ENCODE assay signal across 12 cellular contexts in the genomic region with DNA sequence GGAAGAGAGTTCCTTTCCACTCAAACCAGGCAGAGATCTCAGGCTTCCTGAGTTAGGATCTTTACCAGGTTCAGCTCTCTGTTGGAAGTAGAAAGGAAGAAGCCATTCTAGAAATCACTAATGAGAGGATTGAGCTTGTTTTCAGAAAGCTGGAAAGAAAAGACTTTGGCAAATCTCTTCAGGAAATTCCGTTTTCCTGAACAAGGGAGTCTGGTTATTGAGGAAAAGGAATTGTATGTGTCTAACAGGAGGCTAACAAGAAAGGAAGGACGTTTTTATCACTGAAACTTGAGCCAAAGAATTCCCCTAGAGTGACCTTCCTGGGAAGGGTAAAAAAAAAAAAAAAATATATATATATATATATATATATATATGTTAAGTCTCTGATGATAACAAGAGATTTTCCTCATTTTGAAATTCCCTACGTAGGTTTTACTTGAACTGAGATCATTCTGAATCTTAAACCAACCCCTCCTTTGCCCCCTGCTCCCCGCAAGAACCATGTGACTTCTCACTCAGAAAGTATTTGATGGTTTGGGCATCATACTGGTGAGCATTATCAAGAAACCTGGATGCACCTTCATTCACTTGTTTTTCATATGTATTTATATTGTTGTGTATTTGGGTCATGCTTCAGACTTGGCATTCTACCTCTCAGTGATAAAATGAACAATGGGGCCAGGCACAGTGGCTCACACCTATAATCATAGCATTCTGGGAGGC.
DNase-seq lines count a peak whose midpoint lies in the region; ATAC-seq and TF ChIP-seq lines count a peak whose summit lies in the region.
"Had no signal": no experiment of that assay in that cellular context is flagged by ENCODE, and none has a peak within 500 bp of the region (broad histone marks: within the 10 kb centered on the region; RNA-seq: fewer than 3 reads in every experiment).

No MANE protein-coding gene starts in this region.

- dilution Hi-C loops in IMR-90 (cut with HindIII; ENCODE audit: low sequenced_read_pairs, unreplicated experiment): no loop called here

- H3K9ac ChIP-seq in IMR-90 (ENCODE audit: low read depth, low read length) (peak overlapping the region; percentile 46; the same call in 1 of the 2 replicates), stomach smooth muscle (ENCODE audit: low read length in 2 of 2) (peak overlapping the region; percentile 0 to 17)

- WGBS in IMR-90 (ENCODE audit: extremely low coverage in 2 of 2, insufficient read length in 1 of 2), 2 experiments: 100% methylated on average over 1 of the region's 4 CpGs; no CpG with 5 or more reads in 1 of the 2 experiments

- H4K20me1 ChIP-seq in IMR-90 (ENCODE audit: insufficient read depth, low read length): peaks cover 4% of the 10 kb centered on the region; the same call in 1 of the 2 replicates

- intact Hi-C loops in IMR-90 (cut with micrococcal nuclease): no loop called here

- H3K14ac ChIP-seq in IMR-90 (replicated peaks; ENCODE audit: low read depth, low read length): peak overlapping the region; percentile 92

- CTCF ChIA-PET in IMR-90 (lab: Yijun Ruan, JAX): interaction anchor here (0.6 to 1.1 kb wide), 3 partner anchors 10 to 15 kb away, joined by 3 read pairs; no protein-coding TSS in a partner anchor

- POLR2A ChIA-PET in IMR-90 (lab: Charles Lee; ENCODE audit: unreplicated experiment): no interaction called here

- H3K4me2 ChIP-seq in IMR-90 (ENCODE audit: low read depth, low read length): peak overlapping the region; percentile 25; the same call in 1 of the 2 replicates

- ATAC-seq in IMR-90 (ENCODE audit: low read depth) (no peak), GM19467 (IDR thresholded peaks at IDR 0.05; ENCODE audit: unreplicated experiment) (no peak)

- H3K4me1 ChIP-seq in IMR-90 (ENCODE audit: control insufficient read depth, insufficient read depth, low read length) (peaks cover 25% of the 10 kb centered on the region), stomach smooth muscle (ENCODE audit: control insufficient read depth, insufficient read depth, low read length) (peaks cover 53% of the 10 kb centered on the region)

- TF ChIP-seq CTCF in IMR-90 (conservative IDR thresholded peaks at IDR 0.05; ENCODE audit: low read depth, low read length) (no peak), brain microvascular endothelial cell (IDR thresholded peaks at IDR 0.05; ENCODE audit: low read depth, low read length, missing control alignments) (no peak)

- H3K27ac ChIP-seq in IMR-90 (ENCODE audit: insufficient read depth, low read length): peak overlapping the region; percentile 80
- peak overlapping the region; percentile 76 for H3K27ac ChIP-seq in brain microvascular endothelial cell
- H3K27ac ChIP-seq in stomach smooth muscle (ENCODE audit: low read length): peak overlapping the region; percentile 58

- peak overlapping the region; percentile 86 for H2BK5ac ChIP-seq in IMR-90 (ENCODE audit: low read depth, low read length, poor library complexity, severe bottlenecking)

- H3K79me1 ChIP-seq in IMR-90 (ENCODE audit: low read depth in 1 of 2, low read length in 2 of 2): peaks cover 23 to 78% of the 10 kb centered on the region in 2 experiments

- peak overlapping the region; percentile 74; the same call in 1 of the 2 replicates for H3K18ac ChIP-seq in IMR-90 (ENCODE audit: low read depth, low read length)

- DNase-seq in IMR-90 (no peak), brain microvascular endothelial cell (no peak), medulla oblongata (ENCODE audit: extremely low spot score) (peak; percentile 4), mucosa of gallbladder (ENCODE audit: low spot score) (no peak), hepatic stellate cell (ENCODE audit: low spot score) (no peak), NCI-H1417 (lab: John Stamatoyannopoulos, UW) (no peak)
- DNase-seq: activated B cell treated with CpG ODN at 0.5 μM for 24 hours, DMS153, NCI-H1436, OCI-M1 had no signal

- H3K4me3 ChIP-seq in IMR-90 (ENCODE audit: insufficient read depth, low read depth, low read length): no peak overlapping the region
- H3K4me3 ChIP-seq in brain microvascular endothelial cell (ENCODE audit: low read depth, low read length): no peak overlapping the region
- H3K4me3 ChIP-seq in stomach smooth muscle (ENCODE audit: low read length in 2 of 2): no peak overlapping the region

- H3K36me3 ChIP-seq in IMR-90 (ENCODE audit: control insufficient read depth, insufficient read depth, low read length) (peaks cover 5% of the 10 kb centered on the region), brain microvascular endothelial cell (replicated peaks) (peaks cover 12% of the 10 kb centered on the region), stomach smooth muscle (ENCODE audit: control insufficient read depth in 2 of 2, insufficient read depth in 2 of 2, low read length in 2 of 2) (peaks cover 7 to 11% of the 10 kb centered on the region in 2 donors)

- H2AFZ ChIP-seq in IMR-90 (replicated peaks; ENCODE audit: low read length, poor library complexity): no peak overlapping the region

- peak overlapping the region; percentile 75 for H2BK20ac ChIP-seq in IMR-90 (ENCODE audit: low read depth, low read length)

- no peak overlapping the region for H2AK9ac ChIP-seq in IMR-90 (replicated peaks; ENCODE audit: low read depth, low read length, poor library complexity)

- H4K8ac ChIP-seq in IMR-90 (ENCODE audit: low read depth in 2 of 2, low read length in 2 of 2): peak overlapping the region; percentile 79 to 88

- peak overlapping the region; percentile 83 for H3K4ac ChIP-seq in IMR-90 (ENCODE audit: low read depth, low read length)

- peak overlapping the region; percentile 89 for H2AK5ac ChIP-seq in IMR-90 (ENCODE audit: low read depth, low read length)

- TF ChIP-seq RAD21 in IMR-90 (IDR thresholded peaks at IDR 0.05; ENCODE audit: low read length): no peak

- H3K9me3 ChIP-seq in IMR-90 (ENCODE audit: control insufficient read depth, insufficient read depth, low read length) (no peaks in the 10 kb centered on the region), stomach smooth muscle (ENCODE audit: control insufficient read depth in 2 of 2, low read length in 2 of 2) (no peaks in the 10 kb centered on the region)

- H2BK15ac ChIP-seq in IMR-90 (ENCODE audit: low read depth, low read length): peak overlapping the region; percentile 87; the same call in 1 of the 3 replicates

- peak overlapping the region; percentile 94; the same call in 1 of the 2 replicates for H3K23ac ChIP-seq in IMR-90 (ENCODE audit: low read depth, low read length)

- H3K27me3 ChIP-seq in IMR-90 (ENCODE audit: control insufficient read depth, insufficient read depth, low read length) (no peaks in the 10 kb centered on the region), brain microvascular endothelial cell (replicated peaks) (no peaks in the 10 kb centered on the region), stomach smooth muscle (ENCODE audit: control insufficient read depth in 1 of 2, insufficient read depth in 2 of 2, low read length in 2 of 2) (no peaks in the 10 kb centered on the region)

- in situ Hi-C loops in IMR-90 (cut with MboI; ENCODE audit: low sequenced_read_pairs): no loop called here
- in situ Hi-C loops in brain microvascular endothelial cell (cut with HindIII; ENCODE audit: low pct_ligation_motif_present, low sequenced_read_pairs): no loop called here

- H3K9me1 ChIP-seq in IMR-90 (ENCODE audit: insufficient read depth, low read length): peaks cover 23% of the 10 kb centered on the region

- H4K91ac ChIP-seq in IMR-90 (ENCODE audit: insufficient read depth, low read depth, low read length): peak overlapping the region; percentile 89

- peak overlapping the region; percentile 78 for H3K56ac ChIP-seq in IMR-90 (ENCODE audit: extremely low read depth, insufficient read depth, low read length)

- peak overlapping the region; percentile 85 for H2BK120ac ChIP-seq in IMR-90 (ENCODE audit: low read depth, low read length)

- no TSS peak for BruUV-seq in IMR-90 (replicated peaks; lab: Mats Ljungman, UMichigan)

- TF ChIP-seq POLR2A in IMR-90 (IDR thresholded peaks at IDR 0.05; ENCODE audit: low read depth, low read length): no peak

- peak overlapping the region; percentile 59 for H4K5ac ChIP-seq in IMR-90 (ENCODE audit: low read depth, low read length)

TF ChIP-seq in IMR-90, 13 proteins besides CTCF, POLR2A, EP300 and RAD21:
- TF ChIP-seq NFE2L2 (IDR thresholded peaks at IDR 0.05; ENCODE audit: low read depth, low read length): no peak
- no peak for TF ChIP-seq BHLHE40 (IDR thresholded peaks at IDR 0.05; ENCODE audit: low read depth, low read length)
- TF ChIP-seq SMC3 (IDR thresholded peaks at IDR 0.05; ENCODE audit: low read depth, low read length): no peak
- no peak for TF ChIP-seq MAFK (IDR thresholded peaks at IDR 0.05; ENCODE audit: low read depth, low read length)
- TF ChIP-seq RCOR1 (IDR thresholded peaks at IDR 0.05; ENCODE audit: insufficient replicate concordance, low read length): no peak
- TF ChIP-seq FOS (IDR thresholded peaks at IDR 0.05; ENCODE audit: low read depth, low read length): no peak
- no peak for TF ChIP-seq MAZ (IDR thresholded peaks at IDR 0.05; ENCODE audit: borderline replicate concordance, low read depth, low read length)
